ENCODE assay signal across 11 cellular contexts in the genomic region with DNA sequence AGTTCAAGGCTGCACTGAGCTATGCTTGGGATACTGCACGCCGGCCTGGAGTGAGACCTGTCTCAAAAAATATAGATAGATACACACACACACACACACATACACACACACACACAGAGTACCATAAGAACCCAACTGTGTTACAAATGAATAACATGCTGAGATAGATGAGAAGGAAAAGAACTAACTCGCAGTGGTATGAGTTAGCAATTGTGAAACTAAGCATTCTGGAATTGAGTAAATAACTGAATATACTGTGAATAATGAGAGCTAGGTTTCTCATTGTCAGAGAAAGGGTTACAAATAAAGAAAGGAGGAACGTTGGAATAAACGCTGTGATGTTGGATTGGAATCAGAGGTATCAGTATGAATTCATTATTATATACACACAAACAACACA. TPM values are rescaled to one million over a fixed set of nuclear protein-coding genes. Genes with fewer than 3 reads are reported as not detected.
DNase-seq lines count a peak whose midpoint lies in the region; ATAC-seq and TF ChIP-seq lines count a peak whose summit lies in the region.
"Had no signal": no experiment of that assay in that cellular context is flagged by ENCODE, and none has a peak within 500 bp of the region (broad histone marks: within the 10 kb centered on the region; RNA-seq: fewer than 3 reads in every experiment).

No MANE protein-coding gene starts in this region.

- H3K4me1 Mint-ChIP-seq in activated CD8-positive, alpha-beta T cell treated with anti-CD3 and anti-CD28 coated beads for 36 hours (ENCODE audit: low read depth), result peaks cover 7% of the 10 kb centered on the region
- H3K4me1 Mint-ChIP-seq in activated CD8-positive, alpha-beta T cell treated with anti-CD3 and anti-CD28 coated beads, Interleukin-2, amount 10 ng/mL, durations not matched to agents 7 days and 5 days (ENCODE audit: low read depth), result no peaks in the 10 kb centered on the region
- H3K4me1 Mint-ChIP-seq in stimulated activated effector memory CD8-positive, alpha-beta T cell treated with anti-CD3 and anti-CD28 coated beads, Interleukin-12 subunit alpha, Interleukin-12 subunit beta, amount 100 ng/mL, for 72 hours, result peaks cover 16% of the 10 kb centered on the region
- H3K4me1 Mint-ChIP-seq in CD14-positive monocyte, result no peaks in the 10 kb centered on the region

- no peak overlapping the region for H3K27ac Mint-ChIP-seq in activated CD8-positive, alpha-beta T cell treated with anti-CD3 and anti-CD28 coated beads for 36 hours
- no peak overlapping the region for H3K27ac Mint-ChIP-seq in activated CD8-positive, alpha-beta T cell treated with anti-CD3 and anti-CD28 coated beads, Interleukin-2, amount 10 ng/mL, durations not matched to agents 7 days and 5 days
- peak overlapping the region; percentile 2 for H3K27ac Mint-ChIP-seq in stimulated activated effector memory CD8-positive, alpha-beta T cell treated with anti-CD3 and anti-CD28 coated beads, Interleukin-12 subunit alpha, Interleukin-12 subunit beta, amount 100 ng/mL, for 72 hours
- H3K27ac Mint-ChIP-seq in CD14-positive monocyte, result no peak overlapping the region

- TF ChIP-seq CTCF in activated CD8-positive, alpha-beta T cell treated with anti-CD3 and anti-CD28 coated beads for 36 hours (IDR thresholded peaks at IDR 0.05), result no peak
- no peak for TF ChIP-seq CTCF in CD14-positive monocyte (IDR thresholded peaks at IDR 0.05)

- no peak overlapping the region for H3K4me3 Mint-ChIP-seq in activated CD8-positive, alpha-beta T cell treated with anti-CD3 and anti-CD28 coated beads for 36 hours
- H3K4me3 Mint-ChIP-seq in activated CD8-positive, alpha-beta T cell treated with anti-CD3 and anti-CD28 coated beads, Interleukin-2, amount 10 ng/mL, durations not matched to agents 7 days and 5 days, result no peak overlapping the region
- H3K4me3 Mint-ChIP-seq in stimulated activated effector memory CD8-positive, alpha-beta T cell treated with anti-CD3 and anti-CD28 coated beads, Interleukin-12 subunit alpha, Interleukin-12 subunit beta, amount 100 ng/mL, for 72 hours, result no peak overlapping the region
- H3K4me3 Mint-ChIP-seq in CD14-positive monocyte, result no peak overlapping the region

- H3K9me3 Mint-ChIP-seq in activated CD8-positive, alpha-beta T cell treated with anti-CD3 and anti-CD28 coated beads for 36 hours, result no peaks in the 10 kb centered on the region
- H3K9me3 Mint-ChIP-seq in activated CD8-positive, alpha-beta T cell treated with anti-CD3 and anti-CD28 coated beads, Interleukin-2, amount 10 ng/mL, durations not matched to agents 7 days and 5 days (ENCODE audit: insufficient read depth), result no peaks in the 10 kb centered on the region
- no peaks in the 10 kb centered on the region for H3K9me3 Mint-ChIP-seq in stimulated activated effector memory CD8-positive, alpha-beta T cell treated with anti-CD3 and anti-CD28 coated beads, Interleukin-12 subunit alpha, Interleukin-12 subunit beta, amount 100 ng/mL, for 72 hours
- peaks cover 0 to 3% (median 0%) of the 10 kb centered on the region in 7 donors for H3K9me3 Mint-ChIP-seq in CD14-positive monocyte

- intact Hi-C loops in activated CD8-positive, alpha-beta T cell treated with anti-CD3 and anti-CD28 coated beads for 36 hours (cut with micrococcal nuclease), result no loop called here
- intact Hi-C loops in CD14-positive monocyte (cut with micrococcal nuclease), result no loop called here

- POLR2A ChIA-PET in activated CD8-positive, alpha-beta T cell treated with anti-CD3 and anti-CD28 coated beads for 36 hours (lab: Charles Lee), result interaction anchor here (1.4 kb wide), 1 partner anchor 204 kb away, joined by 3 read pairs; a partner anchor contains a TSS
- POLR2A ChIA-PET in activated CD8-positive, alpha-beta T cell treated with anti-CD3 and anti-CD28 coated beads, Interleukin-2, amount 10 ng/mL, durations not matched to agents 7 days and 5 days (lab: Charles Lee), result interaction anchor here (1.0 kb wide), 1 partner anchor 9 kb away, joined by 5 read pairs; no protein-coding TSS in a partner anchor

- CTCF ChIA-PET in activated CD8-positive, alpha-beta T cell treated with anti-CD3 and anti-CD28 coated beads for 36 hours (lab: Charles Lee), result interaction anchor here (1.3 kb wide), 1 partner anchor 33 kb away, joined by 3 read pairs; no protein-coding TSS in a partner anchor
- CTCF ChIA-PET in activated CD8-positive, alpha-beta T cell treated with anti-CD3 and anti-CD28 coated beads, Interleukin-2, amount 10 ng/mL, durations not matched to agents 7 days and 5 days (lab: Charles Lee), result interaction anchor here (1.5 kb wide), 1 partner anchor 34 kb away, joined by 7 read pairs; no protein-coding TSS in a partner anchor

- no peak for DNase-seq in activated CD8-positive, alpha-beta T cell treated with anti-CD3 and anti-CD28 coated beads for 36 hours
- no peak for DNase-seq in activated CD8-positive, alpha-beta T cell treated with anti-CD3 and anti-CD28 coated beads, Interleukin-2, amount 10 ng/mL, durations not matched to agents 7 days and 5 days
- peak in 1 of 2 donors; percentile 61 for DNase-seq in stimulated activated effector memory CD8-positive, alpha-beta T cell treated with anti-CD3 and anti-CD28 coated beads, Interleukin-12 subunit alpha, Interleukin-12 subunit beta, amount 100 ng/mL, for 72 hours (ENCODE audit: low spot score in 2 of 2)
- no peak for DNase-seq in NCI-H82 (lab: John Stamatoyannopoulos, UW)
- no peak for DNase-seq in CD14-positive monocyte (ENCODE audit: low spot score)
- DNase-seq in stimulated activated CD8-positive, alpha-beta memory T cell treated with anti-CD3 and anti-CD28 coated beads, Interleukin-4, amount 100 ng/mL, for 48 hours, result no peak
- DNase-seq: erythroblast, NCI-H2029, upper lobe of right lung had no signal

- peak; percentile 18 for ATAC-seq in activated CD8-positive, alpha-beta T cell treated with anti-CD3 and anti-CD28 coated beads for 36 hours
- no peak for ATAC-seq in activated CD8-positive, alpha-beta T cell treated with anti-CD3 and anti-CD28 coated beads, Interleukin-2, amount 10 ng/mL, durations not matched to agents 7 days and 5 days
- ATAC-seq in GM21515 (IDR thresholded peaks at IDR 0.05; ENCODE audit: unreplicated experiment), result peak; percentile 81
- ATAC-seq in HG03060 (IDR thresholded peaks at IDR 0.05; ENCODE audit: low read depth, unreplicated experiment), result peak; percentile 58
- peak; percentile 91 for ATAC-seq in stimulated activated effector memory CD8-positive, alpha-beta T cell treated with anti-CD3 and anti-CD28 coated beads, Interleukin-12 subunit alpha, Interleukin-12 subunit beta, amount 100 ng/mL, for 72 hours
- ATAC-seq: upper lobe of right lung had no signal

- peaks cover 9% of the 10 kb centered on the region for H3K27me3 Mint-ChIP-seq in activated CD8-positive, alpha-beta T cell treated with anti-CD3 and anti-CD28 coated beads for 36 hours
- peaks cover 10% of the 10 kb centered on the region for H3K27me3 Mint-ChIP-seq in activated CD8-positive, alpha-beta T cell treated with anti-CD3 and anti-CD28 coated beads, Interleukin-2, amount 10 ng/mL, durations not matched to agents 7 days and 5 days (ENCODE audit: low read depth)
- H3K27me3 Mint-ChIP-seq in CD14-positive monocyte (ENCODE audit: low read depth in 3 of 3), result peaks cover 10 to 11% (median 10%) of the 10 kb centered on the region in 3 donors

- H3K36me3 Mint-ChIP-seq in activated CD8-positive, alpha-beta T cell treated with anti-CD3 and anti-CD28 coated beads for 36 hours (ENCODE audit: low read depth), result no peaks in the 10 kb centered on the region
- H3K36me3 Mint-ChIP-seq in activated CD8-positive, alpha-beta T cell treated with anti-CD3 and anti-CD28 coated beads, Interleukin-2, amount 10 ng/mL, durations not matched to agents 7 days and 5 days (ENCODE audit: low read depth), result no peaks in the 10 kb centered on the region
- H3K36me3 Mint-ChIP-seq in stimulated activated effector memory CD8-positive, alpha-beta T cell treated with anti-CD3 and anti-CD28 coated beads, Interleukin-12 subunit alpha, Interleukin-12 subunit beta, amount 100 ng/mL, for 72 hours, result peaks cover 4% of the 10 kb centered on the region
- no peaks in the 10 kb centered on the region for H3K36me3 Mint-ChIP-seq in CD14-positive monocyte

RNA-seq across cellular contexts. Expression of a gene that starts 14.6 kb away (rescaled TPM):
- total RNA-seq in activated CD8-positive, alpha-beta T cell treated with anti-CD3 and anti-CD28 coated beads for 36 hours, result not detected
- not detected for total RNA-seq in activated CD8-positive, alpha-beta T cell treated with anti-CD3 and anti-CD28 coated beads, Interleukin-2, amount 10 ng/mL, durations not matched to agents 7 days and 5 days
- polyA plus RNA-seq in CD14-positive monocyte, result not detected

RNA-seq across cellular contexts. Expression of a gene that starts 30.0 kb away (rescaled TPM):
- total RNA-seq in activated CD8-positive, alpha-beta T cell treated with anti-CD3 and anti-CD28 coated beads for 36 hours, result 10 to 100 TPM; 20.8 to 24.9 TPM
- 10 to 100 TPM; 12.6 to 13.3 TPM for total RNA-seq in activated CD8-positive, alpha-beta T cell treated with anti-CD3 and anti-CD28 coated beads, Interleukin-2, amount 10 ng/mL, durations not matched to agents 7 days and 5 days
- polyA plus RNA-seq in CD14-positive monocyte, result 1 to 10 TPM; 1.6 to 2.3 TPM
